ENCODE assay signal across 20 cellular contexts in the genomic region with DNA sequence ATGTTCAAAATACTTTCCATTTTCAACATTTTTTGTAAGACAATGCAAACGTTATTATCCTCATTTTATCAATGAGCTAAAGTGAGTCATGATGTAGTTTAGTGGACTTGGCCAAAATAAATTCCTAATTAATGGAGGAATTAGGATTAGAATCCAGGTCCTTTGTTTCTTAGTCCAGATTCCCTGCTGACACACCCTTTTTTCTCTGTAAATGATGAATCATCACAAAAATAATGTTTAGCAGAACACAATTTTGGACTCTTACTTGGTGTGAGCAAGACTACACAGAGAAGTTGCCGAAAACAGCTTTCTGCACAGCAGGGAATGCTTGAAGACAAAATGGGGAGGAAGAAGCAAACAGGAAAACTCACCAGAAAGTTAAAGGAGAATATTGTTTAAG.
"Had no signal": no experiment of that assay in that cellular context is flagged by ENCODE, and none has a peak within 500 bp of the region (broad histone marks: within the 10 kb centered on the region; RNA-seq: fewer than 3 reads in every experiment).

No MANE protein-coding gene starts in this region.

- DNase-seq: activated CD4-positive, alpha-beta T cell treated with anti-CD3 and anti-CD28 coated beads, Interleukin-2, amount 10 ng/mL, durations not matched to agents 24 days and 14 days; activated CD8-positive, alpha-beta T cell treated with anti-CD3 and anti-CD28 coated beads for 36 hours; activated naive CD4-positive, alpha-beta T cell; activated naive CD8-positive, alpha-beta T cell treated with anti-CD3 and anti-CD28 coated beads for 36 hours; activated T-cell treated with anti-CD3 and anti-CD28 coated beads, Interleukin-2, amount 50 U/mL, for 1 hour; amniotic stem cell; colonic mucosa; foreskin melanocyte; hypothalamus; midbrain; nephron progenitor cell; nucleus accumbens; spleen; stimulated activated CD4-positive, alpha-beta T cell treated with anti-CD3 and anti-CD28 coated beads, Interleukin-4, amount 100 ng/mL, for 4 hours; testis; upper lobe of left lung had no signal

- ATAC-seq: activated CD8-positive, alpha-beta T cell treated with anti-CD3 and anti-CD28 coated beads for 36 hours; activated T-helper 17 cell treated with anti-CD3 and anti-CD28 coated beads, Interleukin-2, amount 50 U/mL, for 72 hours; body of pancreas; stimulated activated memory B cell treated with anti-CD40 and anti-IgM and Interleukin-4, amounts not matched to agents 10 μg/mL and 1 μg/mL and 100 μg/mL, for 72 hours had no signal

- H3K27ac ChIP-seq: body of pancreas, colonic mucosa, spleen, testis, upper lobe of left lung had no signal

- H3K36me3 ChIP-seq: colonic mucosa, spleen, upper lobe of left lung had no signal

- H3K4me3 ChIP-seq: body of pancreas, colonic mucosa, lung, spleen, testis, upper lobe of left lung had no signal

- H3K4me1 ChIP-seq: colonic mucosa, spleen, testis, upper lobe of left lung had no signal

- H3K27me3 ChIP-seq: body of pancreas, colonic mucosa, spleen, testis, upper lobe of left lung had no signal

- H3K9me3 ChIP-seq: body of pancreas, colonic mucosa, spleen, testis, upper lobe of left lung had no signal
